28 cellular contexts compared by ENCODE assay signal in the genomic region with DNA sequence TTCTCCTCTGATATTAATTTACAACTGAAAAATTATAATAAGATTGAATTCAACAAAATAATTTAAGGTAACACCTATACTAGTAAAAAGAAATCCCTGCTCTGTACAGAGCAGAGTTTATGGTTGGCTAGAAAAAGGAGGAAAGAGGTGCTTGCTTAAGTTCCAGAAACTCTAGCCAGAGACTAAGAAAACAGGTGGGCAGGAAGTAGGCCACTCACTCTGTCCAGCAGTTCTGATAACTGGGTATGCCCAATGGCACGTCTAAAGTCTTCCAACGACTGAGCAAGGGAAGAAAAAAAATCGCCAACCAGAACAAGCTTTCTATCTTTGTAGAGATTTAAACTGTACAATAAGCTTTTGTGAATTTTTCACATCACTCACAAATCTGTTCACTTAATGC. TPM values are rescaled to one million over a fixed set of nuclear protein-coding genes. Genes with fewer than 3 reads are reported as not detected.
A peak's percentile ranks its signal among the peaks of the same experiment; 100 is the strongest.
DNase-seq lines count a peak whose midpoint lies in the region; ATAC-seq, FAIRE-seq and TF ChIP-seq lines count a peak whose summit lies in the region.
"Had no signal": no experiment of that assay in that cellular context is flagged by ENCODE, and none has a peak within 500 bp of the region (broad histone marks: within the 10 kb centered on the region; RNA-seq: fewer than 3 reads in every experiment).

No MANE protein-coding gene starts in this region.

- H3K4me3 Mint-ChIP-seq in progenitor cell of endocrine pancreas (ENCODE audit: low read depth): no peak overlapping the region
- H3K4me3 Mint-ChIP-seq: CD4-positive, CD25-positive, alpha-beta regulatory T cell; effector memory CD8-positive, alpha-beta T cell; HFFc6; stimulated activated naive B cell treated with anti-CD40 and anti-IgM and Interleukin-4, amounts not matched to agents 10 μg/mL and 1 μg/mL and 100 μg/mL, for 72 hours had no signal

- FAIRE-seq in HepG2 (lab: Jason Lieb, UNC): no peak
- FAIRE-seq: A204.1, bronchial epithelial cell, keratinocyte, urothelium cell line had no signal

- in situ Hi-C loops in HepG2 (cut with HindIII; ENCODE audit: extremely low pct_ligation_motif_present, low pct_unique_long_range_greater_than_20kb): no loop called here

- H3K79me2 ChIP-seq in HepG2 (ENCODE audit: insufficient read depth, low read length): no peaks in the 10 kb centered on the region
- H3K79me2 ChIP-seq in hepatocyte: no peaks in the 10 kb centered on the region

- no peaks in the 10 kb centered on the region for H4K20me1 ChIP-seq in HepG2 (ENCODE audit: insufficient read depth, low read length)
- no peaks in the 10 kb centered on the region for H4K20me1 ChIP-seq in hepatocyte (ENCODE audit: insufficient read depth, poor library complexity, severe bottlenecking)

- no peak for TF ChIP-seq EP300 in HepG2 (IDR thresholded peaks at IDR 0.05; ENCODE audit: low read depth in 2 of 2, low read length in 2 of 2)
- no peak for TF ChIP-seq EP300 in HepG2 (CRISPR knock-in tag; IDR thresholded peaks at IDR 0.05; ENCODE audit: borderline replicate concordance)

- H3K9ac ChIP-seq in HepG2 (ENCODE audit: insufficient read depth, low read depth, low read length): no peak overlapping the region

- ATAC-seq in HepG2: peak; percentile 22
- ATAC-seq in right lobe of liver: no peak
- no peak for ATAC-seq in HG03159 (IDR thresholded peaks at IDR 0.05; ENCODE audit: unreplicated experiment)
- ATAC-seq: activated naive CD4-positive, alpha-beta T cell treated with anti-CD3 and anti-CD28 coated beads, Interleukin-2, amount 50 U/mL, for 72 hours; effector memory CD8-positive, alpha-beta T cell; stimulated activated naive B cell treated with anti-CD40 and anti-IgM and Interleukin-4, amounts not matched to agents 10 μg/mL and 1 μg/mL and 100 μg/mL, for 72 hours had no signal

- no peaks in the 10 kb centered on the region for H3K9me3 Mint-ChIP-seq in progenitor cell of endocrine pancreas (ENCODE audit: low read depth)
- H3K9me3 Mint-ChIP-seq: activated naive CD4-positive, alpha-beta T cell treated with anti-CD3 and anti-CD28 coated beads, Interleukin-2, amount 50 U/mL, for 72 hours; CD4-positive, CD25-positive, alpha-beta regulatory T cell; effector memory CD8-positive, alpha-beta T cell; HFFc6; stimulated activated naive B cell treated with anti-CD40 and anti-IgM and Interleukin-4, amounts not matched to agents 10 μg/mL and 1 μg/mL and 100 μg/mL, for 72 hours had no signal

- H3K27me3 ChIP-seq in HepG2 (ENCODE audit: control insufficient read depth in 1 of 2, insufficient read depth in 2 of 2, low read length in 2 of 2) (no peaks in the 10 kb centered on the region), right lobe of liver (no peaks in the 10 kb centered on the region), hepatocyte (no peaks in the 10 kb centered on the region), WERI-Rb-1 (ENCODE audit: insufficient read depth, low read depth, severe bottlenecking) (no peaks in the 10 kb centered on the region)
- H3K27me3 ChIP-seq: suprapubic skin had no signal

- no peak overlapping the region for H2AFZ ChIP-seq in HepG2 (ENCODE audit: low read length)
- H2AFZ ChIP-seq in hepatocyte: no peak overlapping the region

- H3K9me2 ChIP-seq in hepatocyte (replicated peaks; ENCODE audit: insufficient read depth): no peaks in the 10 kb centered on the region

- no peak for TF ChIP-seq CTCF in HepG2 (CRISPR knock-in tag; IDR thresholded peaks at IDR 0.05)
- TF ChIP-seq CTCF in right lobe of liver (IDR thresholded peaks at IDR 0.05): no peak
- TF ChIP-seq CTCF in hepatocyte (IDR thresholded peaks at IDR 0.05; ENCODE audit: poor library complexity): no peak
- TF ChIP-seq CTCF in progenitor cell of endocrine pancreas (IDR thresholded peaks at IDR 0.05; ENCODE audit: unreplicated experiment): no peak
- no peak for TF ChIP-seq CTCF in WERI-Rb-1 (IDR thresholded peaks at IDR 0.05; ENCODE audit: low read depth, low read length)

- CTCF ChIA-PET in HepG2 (lab: Yijun Ruan, JAX; ENCODE audit: low intra/inter-chr PET ratio, low total read pairs): no interaction called here

- no peak for TF ChIP-seq POLR2A in HepG2 (IDR thresholded peaks at IDR 0.05; ENCODE audit: insufficient read depth in 1 of 2, low read depth in 2 of 2, low read length in 2 of 2)
- TF ChIP-seq POLR2A in right lobe of liver (IDR thresholded peaks at IDR 0.05): no peak

- H3K4me2 ChIP-seq in HepG2 (ENCODE audit: low read depth, low read length) (no peak overlapping the region), hepatocyte (peak overlapping the region; percentile 34)

- 85% methylated on average over 3 of the region's 3 CpGs for WGBS in HepG2 (ENCODE audit: low lambda C conversion rate)
- WGBS in right lobe of liver (ENCODE audit: insufficient coverage, low coverage, low lambda C conversion rate, missing lambda C conversion rate): 76% methylated on average over 3 of the region's 3 CpGs
- WGBS in hepatocyte (ENCODE audit: low lambda C conversion rate, missing lambda C conversion rate): 84% methylated on average over 3 of the region's 3 CpGs

- intact Hi-C loops in HepG2 (cut with micrococcal nuclease; ENCODE audit: unreplicated experiment) (no loop called here), right lobe of liver (cut with DNase I) (no loop called here), posterior vena cava (cut with DNase I) (no loop called here)

- H3K27ac ChIP-seq in HepG2 (ENCODE audit: extremely low read length, insufficient read depth, low read length) (peak overlapping the region; percentile 57), right lobe of liver (no peak overlapping the region), hepatocyte (peak overlapping the region; percentile 95), WERI-Rb-1 (no peak overlapping the region)
- H3K27ac ChIP-seq: suprapubic skin had no signal

- no peaks in the 10 kb centered on the region for H3K9me3 ChIP-seq in HepG2 (ENCODE audit: low read length)
- H3K9me3 ChIP-seq in right lobe of liver: no peaks in the 10 kb centered on the region
- H3K9me3 ChIP-seq in hepatocyte (ENCODE audit: low read depth): no peaks in the 10 kb centered on the region
- H3K9me3 ChIP-seq in WERI-Rb-1 (ENCODE audit: severe bottlenecking): no peaks in the 10 kb centered on the region
- H3K9me3 ChIP-seq: suprapubic skin had no signal

- TF ChIP-seq RAD21 in HepG2 (CRISPR knock-in tag; IDR thresholded peaks at IDR 0.05): no peak

- peaks cover 7 to 47% of the 10 kb centered on the region in 2 experiments for H3K36me3 ChIP-seq in HepG2 (replicated peaks in 1 of 2; ENCODE audit: control insufficient read depth in 1 of 2, insufficient read depth in 2 of 2, low read length in 2 of 2)
- H3K36me3 ChIP-seq in right lobe of liver: peaks cover 0 to 25% (median 14%) of the 10 kb centered on the region in 4 donors
- H3K36me3 ChIP-seq in hepatocyte (replicated peaks; ENCODE audit: insufficient read depth, low read depth): no peaks in the 10 kb centered on the region
- peaks cover 61% of the 10 kb centered on the region for H3K36me3 ChIP-seq in WERI-Rb-1

- peaks cover 28% of the 10 kb centered on the region for H3K4me1 ChIP-seq in HepG2 (ENCODE audit: insufficient read depth, low read length)
- H3K4me1 ChIP-seq in right lobe of liver: peaks cover 0 to 5% (median 0%) of the 10 kb centered on the region in 4 donors
- peaks cover 6% of the 10 kb centered on the region for H3K4me1 ChIP-seq in hepatocyte (ENCODE audit: insufficient read depth)

- POLR2A ChIA-PET in HepG2 (lab: Yijun Ruan, JAX): interaction anchor here (0.6 to 2.1 kb wide), 4 partner anchors 43 to 108 kb away, joined by 3 to 10 read pairs (median 6); partner anchors contain the start of genes CLOCK, SRD5A3 and TMEM165

- H3K4me3 ChIP-seq in HepG2 (replicated peaks in 1 of 3; ENCODE audit: insufficient read depth in 1 of 3, low read depth in 2 of 3, low read length in 3 of 3) (no peak overlapping the region), right lobe of liver (no peak overlapping the region), hepatocyte (no peak overlapping the region), WERI-Rb-1 (ENCODE audit: low read depth, low read length) (no peak overlapping the region)
- H3K4me3 ChIP-seq: suprapubic skin had no signal

- no peaks in the 10 kb centered on the region for H3K27me3 Mint-ChIP-seq in progenitor cell of endocrine pancreas
- H3K27me3 Mint-ChIP-seq: CD4-positive, CD25-positive, alpha-beta regulatory T cell; effector memory CD8-positive, alpha-beta T cell; stimulated activated naive B cell treated with anti-CD40 and anti-IgM and Interleukin-4, amounts not matched to agents 10 μg/mL and 1 μg/mL and 100 μg/mL, for 72 hours had no signal

- peak overlapping the region; percentile 80 for H3K27ac Mint-ChIP-seq in progenitor cell of endocrine pancreas
- H3K27ac Mint-ChIP-seq: activated naive CD4-positive, alpha-beta T cell treated with anti-CD3 and anti-CD28 coated beads, Interleukin-2, amount 50 U/mL, for 72 hours; stimulated activated naive B cell treated with anti-CD40 and anti-IgM and Interleukin-4, amounts not matched to agents 10 μg/mL and 1 μg/mL and 100 μg/mL, for 72 hours had no signal

- DNase-seq in HepG2 (ENCODE audit: low spot score) (no peak), right lobe of liver (no peak), hepatocyte (ENCODE audit: low spot score) (no peak), progenitor cell of endocrine pancreas (ENCODE audit: low spot score, unreplicated experiment) (no peak), WERI-Rb-1 (no peak), NCI-H2107 (lab: John Stamatoyannopoulos, UW) (no peak), posterior vena cava (ENCODE audit: low spot score) (no peak)
- DNase-seq: activated CD4-positive, alpha-beta T cell treated with anti-CD3 and anti-CD28 coated beads for 48 hours; activated effector memory CD4-positive, alpha-beta T cell treated with Interleukin-2 at 50 U/mL for 16 hours; amygdala; CD4-positive, CD25-positive, alpha-beta regulatory T cell; effector memory CD8-positive, alpha-beta T cell; GOT3; head of caudate nucleus; NCI-H446; NCI-H748 treated with DMSO at 0.1 percent for 48 hours; posterior cingulate gyrus; SIG-M5; stimulated activated naive B cell treated with anti-CD40 and anti-IgM and Interleukin-4, amounts not matched to agents 10 μg/mL and 1 μg/mL and 100 μg/mL, for 72 hours; T-helper 9 cell had no signal

- BruUV-seq in HepG2 (replicated peaks; lab: Mats Ljungman, UMichigan): TSS peak; percentile 13

- H3K4me1 Mint-ChIP-seq in progenitor cell of endocrine pancreas (ENCODE audit: low read depth): peaks cover 18% of the 10 kb centered on the region

- peaks cover 20% of the 10 kb centered on the region for H3K36me3 Mint-ChIP-seq in progenitor cell of endocrine pancreas (ENCODE audit: insufficient read depth)

RNA-seq across cellular contexts. Expression of gene TMEM165, which starts 42.1 kb away (rescaled TPM):
- total RNA-seq in HepG2 (2016; rRNA removed; fragmentation: Illumina TruSeq; extraction: Trizol) (32.0 and 54.6 TPM in 2 replicates), right lobe of liver (10 to 100 TPM; 13.3 to 53.0 (median 23.0) TPM), hepatocyte (146 and 160 TPM in 2 replicates), progenitor cell of endocrine pancreas (65.7 and 73.4 TPM in 2 replicates), posterior vena cava (100 to 1,000 TPM; 132 to 149 TPM)
- total RNA-seq in HepG2 (2016; cell fraction: cytosol; rRNA removed; fragmentation: Illumina TruSeq; extraction: Trizol; ENCODE audit: low read depth): 49.0 and 49.6 TPM in 2 replicates
- total RNA-seq in HepG2 (2016; cell fraction: insoluble cytoplasmic fraction; rRNA removed; fragmentation: Illumina TruSeq; extraction: Trizol): 31.3 and 54.4 TPM in 2 replicates
- 41.0 and 41.4 TPM in 2 replicates for total RNA-seq in HepG2 (2016; cell fraction: membrane; rRNA removed; fragmentation: Illumina TruSeq; extraction: Trizol)
- 69.6 and 76.4 TPM in 2 replicates for total RNA-seq in HepG2 (2016; cell fraction: nucleus; rRNA removed; fragmentation: Illumina TruSeq; extraction: Trizol)
- polyA plus RNA-seq in HepG2 (2011; rRNA removed) (82.0 and 103 TPM in 2 replicates), hepatocyte (152 and 172 TPM in 2 replicates)
- polyA plus RNA-seq in HepG2 (2011; cell fraction: cytosol; rRNA removed): 36.3 and 40.4 TPM in 2 replicates
- 57.5 and 61.2 TPM in 2 replicates for polyA plus RNA-seq in HepG2 (2011; cell fraction: nucleus; rRNA removed)
- 27.9 and 35.8 TPM in 2 replicates for polyA plus RNA-seq in HepG2 (2012)
- 17.4 and 21.2 TPM in 2 replicates for polyA plus RNA-seq in HepG2 (2016; cell fraction: cytosol; fragmentation: Illumina TruSeq; extraction: Trizol; ENCODE audit: low read depth)
- polyA plus RNA-seq in HepG2 (2016; cell fraction: insoluble cytoplasmic fraction; fragmentation: Illumina TruSeq; extraction: Trizol; ENCODE audit: low read depth): 36.0 and 38.8 TPM in 2 replicates
- 27.2 and 31.4 TPM in 2 replicates for polyA plus RNA-seq in HepG2 (2016; cell fraction: membrane; fragmentation: Illumina TruSeq; extraction: Trizol; ENCODE audit: low read depth)
- polyA plus RNA-seq in HepG2 (2016; cell fraction: nucleus; fragmentation: Illumina TruSeq; extraction: Trizol; ENCODE audit: insufficient read depth, low read depth): 108 and 117 TPM in 2 replicates
- polyA minus RNA-seq in HepG2 (2011; rRNA and poly(A)+ RNA removed; ENCODE audit: low replicate concordance): 170 and 281 TPM in 2 replicates
- polyA minus RNA-seq in HepG2 (2011; cell fraction: cytosol; rRNA and poly(A)+ RNA removed): 36.6 and 41.3 TPM in 2 replicates
- 125 and 131 TPM in 2 replicates for polyA minus RNA-seq in HepG2 (2011; cell fraction: nucleus; rRNA and poly(A)+ RNA removed)

Comparison
In these comparisons a context has a peak if more than half of its experiments do, and no peak if none do; other contexts are left out.
1. H3K27ac ChIP-seq: peak in HepG2 (single experiment) and hepatocyte (single experiment); none in right lobe of liver (0 of 3) and WERI-Rb-1 (single experiment).